ENCODE assay signal across 22 cellular contexts in genomic region chr4:123462007-123462406, GRCh38.
"Had no signal": no experiment of that assay in that cellular context is flagged by ENCODE, and none has a peak within 500 bp of the region (broad histone marks: within the 10 kb centered on the region; RNA-seq: fewer than 3 reads in every experiment).

No MANE protein-coding gene starts in this region.

- H3K9me3 ChIP-seq: right atrium auricular region, upper lobe of left lung had no signal

- H3K4me1 ChIP-seq: right atrium auricular region, upper lobe of left lung had no signal

- H3K36me3 ChIP-seq: brain microvascular endothelial cell, right atrium auricular region, upper lobe of left lung had no signal

- DNase-seq: activated CD4-positive, alpha-beta T cell treated with anti-CD3 and anti-CD28 coated beads, Interleukin-2, amount 10 ng/mL, durations not matched to agents 24 days and 14 days; activated CD8-positive, alpha-beta memory T cell treated with anti-CD3 and anti-CD28 coated beads for 24 hours; activated naive CD4-positive, alpha-beta T cell; activated naive CD8-positive, alpha-beta T cell treated with anti-CD3 and anti-CD28 coated beads, Interleukin-2, amount 10 ng/mL, durations not matched to agents 7 days and 5 days; anterior cingulate cortex; brain microvascular endothelial cell; cerebellar nuclear complex; dermis blood vessel endothelial cell; erythroblast; islet precursor cell; mesendoderm; nucleus accumbens; stimulated activated CD4-positive, alpha-beta T cell treated with anti-CD3 and anti-CD28 coated beads, Interleukin-4, amount 100 ng/mL, for 4 hours; stimulated activated CD8-positive, alpha-beta memory T cell treated with anti-CD3 and anti-CD28 coated beads, Interleukin-4, amount 100 ng/mL, for 48 hours; stimulated activated naive CD4-positive, alpha-beta T cell treated with Interleukin-2 at 50 U/mL for 16 hours; substantia nigra had no signal

- H3K9me3 Mint-ChIP-seq: activated CD4-positive, alpha-beta T cell treated with anti-CD3 and anti-CD28 coated beads, Interleukin-2, amount 10 ng/mL, durations not matched to agents 24 days and 14 days; nephron; T-helper 1 cell treated with Interleukin-12 subunit alpha and Interleukin-12 subunit beta and Interleukin-4 antibody, amounts not matched to agents 30 μg/mL and 1 μg/mL, for 36 hours had no signal

- H3K27ac ChIP-seq: brain microvascular endothelial cell, right atrium auricular region, upper lobe of left lung had no signal

- H3K4me1 Mint-ChIP-seq: activated naive CD8-positive, alpha-beta T cell treated with anti-CD3 and anti-CD28 coated beads, Interleukin-2, amount 10 ng/mL, durations not matched to agents 7 days and 5 days had no signal

- H3K27me3 ChIP-seq: brain microvascular endothelial cell, right atrium auricular region, upper lobe of left lung had no signal

- H3K27ac Mint-ChIP-seq: activated CD4-positive, alpha-beta T cell treated with anti-CD3 and anti-CD28 coated beads, Interleukin-2, amount 10 ng/mL, durations not matched to agents 24 days and 14 days; activated naive CD8-positive, alpha-beta T cell treated with anti-CD3 and anti-CD28 coated beads, Interleukin-2, amount 10 ng/mL, durations not matched to agents 7 days and 5 days; nephron; T-helper 1 cell treated with Interleukin-12 subunit alpha and Interleukin-12 subunit beta and Interleukin-4 antibody, amounts not matched to agents 30 μg/mL and 1 μg/mL, for 36 hours had no signal

- H3K4me2 ChIP-seq: smooth muscle cell had no signal

- ATAC-seq: left lobe of liver had no signal

- H3K4me3 Mint-ChIP-seq: activated CD4-positive, alpha-beta T cell treated with anti-CD3 and anti-CD28 coated beads, Interleukin-2, amount 10 ng/mL, durations not matched to agents 24 days and 14 days; activated naive CD8-positive, alpha-beta T cell treated with anti-CD3 and anti-CD28 coated beads, Interleukin-2, amount 10 ng/mL, durations not matched to agents 7 days and 5 days; nephron; T-helper 1 cell treated with Interleukin-12 subunit alpha and Interleukin-12 subunit beta and Interleukin-4 antibody, amounts not matched to agents 30 μg/mL and 1 μg/mL, for 36 hours had no signal

- H3K4me3 ChIP-seq: right atrium auricular region, smooth muscle cell, upper lobe of left lung had no signal

- H3K27me3 Mint-ChIP-seq: activated naive CD8-positive, alpha-beta T cell treated with anti-CD3 and anti-CD28 coated beads, Interleukin-2, amount 10 ng/mL, durations not matched to agents 7 days and 5 days had no signal
